Comparison of ENCODE assay signal across 1 cellular context in genomic region chr17:8173056-8173870, GRCh38.
TF ChIP-seq lines count a peak whose summit lies in the region.

No MANE protein-coding gene starts in this region.

TF ChIP-seq in HepG2, 621 proteins besides CTCF, POLR2A, EP300 and RAD21 (continued from another document and continues in another):
- TF ChIP-seq PBX2 (CRISPR knock-in tag; IDR thresholded peaks at IDR 0.05) (peak; percentile 37; the same call in 1 of the 2 replicates), ZNF264 (CRISPR knock-in tag; IDR thresholded peaks at IDR 0.05) (peak; percentile 97; the same call in 1 of the 2 replicates), ZNF878 (CRISPR knock-in tag; IDR thresholded peaks at IDR 0.05) (peak; percentile 99), ZNF629 (CRISPR knock-in tag; conservative IDR thresholded peaks at IDR 0.05) (no peak; the same call in none of the 2 replicates), ZNF607 (CRISPR knock-in tag; IDR thresholded peaks at IDR 0.05; ENCODE audit: borderline replicate concordance) (peak; percentile 93; the same call in 1 of the 2 replicates), SNAI1 (CRISPR knock-in tag; IDR thresholded peaks at IDR 0.05; ENCODE audit: borderline replicate concordance) (0 out of 2 replicates have a peak, but pooled peaks have one; percentile 63), ZNF720 (CRISPR knock-in tag; IDR thresholded peaks at IDR 0.05) (peak; percentile 96; the same call in 1 of the 2 replicates), LCORL (IDR thresholded peaks at IDR 0.05) (peak; percentile 72; the same call in 1 of the 2 replicates), LCORL (CRISPR knock-in tag; IDR thresholded peaks at IDR 0.05) (no peak; the same call in 1 of the 2 replicates), HIVEP1 (CRISPR knock-in tag; IDR thresholded peaks at IDR 0.05) (no peak), ZBTB14 (CRISPR knock-in tag; IDR thresholded peaks at IDR 0.05) (peak; percentile 46; the same call in 1 of the 2 replicates), ZNF225 (CRISPR knock-in tag; IDR thresholded peaks at IDR 0.05) (no peak), ZFP90 (CRISPR knock-in tag; IDR thresholded peaks at IDR 0.05; ENCODE audit: borderline replicate concordance) (peak; percentile 96; the same call in 1 of the 2 replicates), IKZF4 (CRISPR knock-in tag; IDR thresholded peaks at IDR 0.05; ENCODE audit: borderline replicate concordance, low read depth, not compliant biosample characterization) (no peak), HCFC1 (IDR thresholded peaks at IDR 0.05; ENCODE audit: low read depth, low read length) (no peak), BCL6 (CRISPR knock-in tag; IDR thresholded peaks at IDR 0.05) (peak; percentile 87), CHD4 (IDR thresholded peaks at IDR 0.05; ENCODE audit: borderline replicate concordance, low read length) (no peak), NR2C2 (CRISPR knock-in tag; IDR thresholded peaks at IDR 0.05; ENCODE audit: borderline replicate concordance) (peak; percentile 53; the same call in 1 of the 2 replicates), ZBTB40 (IDR thresholded peaks at IDR 0.05) (0 out of 2 replicates have a peak, but pooled peaks have one; percentile 20), ZBTB40 (CRISPR knock-in tag; IDR thresholded peaks at IDR 0.05) (no peak; the same call in 1 of the 2 replicates), ZNF543 (CRISPR knock-in tag; IDR thresholded peaks at IDR 0.05) (0 out of 2 replicates have a peak, but pooled peaks have one; percentile 25), GABPA (IDR thresholded peaks at IDR 0.05; ENCODE audit: low read depth, low read length) (no peak), GABPA (CRISPR knock-in tag; IDR thresholded peaks at IDR 0.05; ENCODE audit: low read depth) (peak; percentile 71), THAP7 (CRISPR knock-in tag; IDR thresholded peaks at IDR 0.05) (peak; percentile 78; the same call in 1 of the 2 replicates), ZNF740 (CRISPR knock-in tag; IDR thresholded peaks at IDR 0.05) (peak; percentile 84), SAP130 (CRISPR knock-in tag; IDR thresholded peaks at IDR 0.05; ENCODE audit: low read depth) (peak; percentile 92), ZEB1 (IDR thresholded peaks at IDR 0.05; ENCODE audit: insufficient replicate concordance, low read depth) (peak; percentile 93), LBX2 (CRISPR knock-in tag; IDR thresholded peaks at IDR 0.05; ENCODE audit: borderline replicate concordance) (no peak), ZNF75D (CRISPR knock-in tag; IDR thresholded peaks at IDR 0.05; ENCODE audit: borderline replicate concordance) (no peak), ZNF550 (CRISPR knock-in tag; IDR thresholded peaks at IDR 0.05; ENCODE audit: borderline replicate concordance) (no peak), AKNA (CRISPR knock-in tag; IDR thresholded peaks at IDR 0.05; ENCODE audit: borderline replicate concordance) (peak; percentile 90), PITX1 (CRISPR knock-in tag; IDR thresholded peaks at IDR 0.05) (peak; percentile 94), RERE (CRISPR knock-in tag; IDR thresholded peaks at IDR 0.05; ENCODE audit: low read depth) (peak; percentile 91; the same call in 1 of the 2 replicates)
